Comparison of ENCODE assay signal across 8 cellular contexts in the genomic region with DNA sequence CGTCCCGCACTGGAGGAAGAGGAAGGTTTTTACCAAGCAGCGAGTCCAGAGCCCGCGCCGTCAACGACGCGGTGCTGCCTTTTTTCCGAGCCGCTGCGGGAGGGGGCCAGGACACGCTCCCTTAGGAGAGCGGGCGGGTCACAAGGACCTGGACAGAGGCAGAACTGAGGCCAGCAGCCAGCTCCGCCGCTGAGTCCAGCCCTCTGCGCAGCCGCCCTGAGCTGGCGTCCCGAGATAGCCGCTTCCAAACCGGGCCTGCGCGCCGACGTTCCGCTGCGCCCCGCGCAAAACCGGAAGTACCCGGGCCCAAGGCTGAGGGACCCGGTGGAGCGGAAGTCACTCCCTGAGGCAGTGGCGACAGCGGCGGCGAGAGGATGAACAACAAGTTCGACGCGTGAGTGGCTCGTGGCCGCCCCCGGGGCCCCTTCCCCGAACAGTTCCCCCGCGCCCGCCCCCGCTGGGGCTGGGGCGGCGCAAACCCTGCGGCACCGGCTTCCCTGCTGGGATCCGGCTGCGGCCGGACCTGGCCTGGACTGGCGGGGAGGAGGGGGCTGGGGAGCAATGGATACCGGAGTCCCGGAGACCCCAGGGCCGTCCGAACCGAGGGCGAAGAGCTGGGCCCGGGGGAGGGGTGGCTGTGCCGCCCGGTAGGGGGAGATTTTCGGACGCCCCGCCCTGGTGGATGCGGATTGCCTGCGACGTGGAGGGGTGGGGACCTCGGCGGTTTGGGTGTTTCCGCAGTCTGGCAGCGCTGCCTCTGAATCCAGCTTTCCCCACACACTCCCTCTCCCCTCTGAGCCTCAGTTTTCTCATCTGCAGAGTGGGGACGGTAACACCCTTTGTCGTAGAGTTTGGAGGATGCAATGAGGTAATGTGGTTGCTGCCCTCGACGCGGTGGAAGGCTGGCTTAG. TPM values are rescaled to one million over a fixed set of nuclear protein-coding genes. Genes with fewer than 3 reads are reported as not detected.
DNase-seq lines count a peak whose midpoint lies in the region; ATAC-seq and TF ChIP-seq lines count a peak whose summit lies in the region.

A gene with protein sequence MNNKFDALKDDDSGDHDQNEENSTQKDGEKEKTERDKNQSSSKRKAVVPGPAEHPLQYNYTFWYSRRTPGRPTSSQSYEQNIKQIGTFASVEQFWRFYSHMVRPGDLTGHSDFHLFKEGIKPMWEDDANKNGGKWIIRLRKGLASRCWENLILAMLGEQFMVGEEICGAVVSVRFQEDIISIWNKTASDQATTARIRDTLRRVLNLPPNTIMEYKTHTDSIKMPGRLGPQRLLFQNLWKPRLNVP (plus strand): TSS at position 339 of the 911 bp plus-strand sequence. CDS start 36 bp downstream, at position 375.
A gene (minus strand): TSS at position 207 of the 911 bp plus-strand sequence. CDS start 675 bp downstream, outside the sequence.

- H4K20me1 ChIP-seq in osteoblast (ENCODE audit: insufficient read depth, low read length): peaks cover 37% of the 10 kb centered on the region

- H3K4me3 ChIP-seq in NB4 (ENCODE audit: low read depth, low read length) (peak within 1 kb of the TSS; percentile 92), osteoblast (ENCODE audit: insufficient read depth, low read length) (peak within 1 kb of the TSS; percentile 86), thoracic aorta (peak within 1 kb of the TSS; percentile 94)

- H2AFZ ChIP-seq in osteoblast (ENCODE audit: low read length): peak within 1 kb of the TSS; percentile 92

- no peaks in the 10 kb centered on the region for H3K27me3 Mint-ChIP-seq in activated naive CD4-positive, alpha-beta T cell treated with anti-CD3 and anti-CD28 coated beads, Interleukin-2, amount 50 U/mL, for 24 hours

- H3K27ac ChIP-seq in osteoblast (ENCODE audit: low read depth, low read length): peak within 1 kb of the TSS; percentile 95
- H3K27ac ChIP-seq in thoracic aorta: peak within 1 kb of the TSS; percentile 98 to 99

- H3K4me1 ChIP-seq in osteoblast (ENCODE audit: insufficient read depth, low read length) (peaks cover 13% of the 10 kb centered on the region), thoracic aorta (ENCODE audit: control insufficient read depth in 1 of 2, low read depth in 2 of 2) (peaks cover 17 to 50% of the 10 kb centered on the region in 2 donors)

- H3K36me3 ChIP-seq in osteoblast (ENCODE audit: insufficient read depth, low read length): peaks cover 18% of the 10 kb centered on the region
- H3K36me3 ChIP-seq in thoracic aorta: no peaks in the 10 kb centered on the region

- H3K4me1 Mint-ChIP-seq in activated naive CD4-positive, alpha-beta T cell treated with anti-CD3 and anti-CD28 coated beads, Interleukin-2, amount 50 U/mL, for 24 hours: peaks cover 77% of the 10 kb centered on the region

- H3K27ac Mint-ChIP-seq in activated naive CD4-positive, alpha-beta T cell treated with anti-CD3 and anti-CD28 coated beads, Interleukin-2, amount 50 U/mL, for 24 hours: peak within 1 kb of the TSS; percentile 100

- peaks cover 68% of the 10 kb centered on the region for H3K79me2 ChIP-seq in osteoblast (ENCODE audit: insufficient read depth, low read length)

- ATAC-seq in HG02571 (IDR thresholded peaks at IDR 0.05; ENCODE audit: unreplicated experiment) (peak; percentile 90), thoracic aorta (ENCODE audit: insufficient number of reproducible peaks, low FRiP score, low read depth) (peak; percentile 80)

- H3K36me3 Mint-ChIP-seq in activated naive CD4-positive, alpha-beta T cell treated with anti-CD3 and anti-CD28 coated beads, Interleukin-2, amount 50 U/mL, for 24 hours: peaks cover 15% of the 10 kb centered on the region

- peak; percentile 98 for DNase-seq in GM10266 (ENCODE audit: extremely low spot score)
- peak; percentile 98 for DNase-seq in NB4 (ENCODE audit: low read depth)
- DNase-seq in SK-N-DZ (ENCODE audit: low spot score): peak; percentile 95
- DNase-seq in glomerular visceral epithelial cell (ENCODE audit: extremely low spot score): peak; percentile 95
- peak; percentile 99 for DNase-seq in osteoblast (ENCODE audit: insufficient read length, low spot score, missing footprints)
- DNase-seq in thoracic aorta (ENCODE audit: low spot score): peak; percentile 70

- peak; percentile 85 for TF ChIP-seq POLR2A in NB4 (IDR thresholded peaks at IDR 0.05; ENCODE audit: extremely low read depth, insufficient read length)

- TF ChIP-seq CTCF in GM10266 (IDR thresholded peaks at IDR 0.05; ENCODE audit: control insufficient read depth, insufficient read depth, low read depth, missing control alignments) (no peak), NB4 (IDR thresholded peaks at IDR 0.05; ENCODE audit: low read depth, low read length) (peak; percentile 6), osteoblast (IDR thresholded peaks at IDR 0.05; ENCODE audit: extremely low read depth, low read depth, low read length) (peak; percentile 14), thoracic aorta (IDR thresholded peaks at IDR 0.05) (peak; percentile 37)

- H3K27me3 ChIP-seq in osteoblast (ENCODE audit: insufficient read depth, low read length) (no peaks in the 10 kb centered on the region), thoracic aorta (replicated peaks; ENCODE audit: insufficient read depth) (no peaks in the 10 kb centered on the region)

- no peaks in the 10 kb centered on the region for H3K9me3 Mint-ChIP-seq in activated naive CD4-positive, alpha-beta T cell treated with anti-CD3 and anti-CD28 coated beads, Interleukin-2, amount 50 U/mL, for 24 hours

- peak within 1 kb of the TSS; percentile 98 for H3K4me3 Mint-ChIP-seq in activated naive CD4-positive, alpha-beta T cell treated with anti-CD3 and anti-CD28 coated beads, Interleukin-2, amount 50 U/mL, for 24 hours

- H3K4me2 ChIP-seq in osteoblast (ENCODE audit: insufficient read depth, low read length): peak within 1 kb of the TSS; percentile 96

- H3K9me3 ChIP-seq in osteoblast (ENCODE audit: low read depth, low read length) (no peaks in the 10 kb centered on the region), thoracic aorta (no peaks in the 10 kb centered on the region)

RNA-seq across cellular contexts. Expression of the first gene that starts in this region (rescaled TPM):
- 48.2 and 68.6 TPM in 2 replicates for polyA plus RNA-seq in SK-N-DZ (2014; cell fraction: cytosol; rRNA removed)
- polyA plus RNA-seq in SK-N-DZ (2014; cell fraction: nucleus; rRNA removed): 54.1 and 55.3 TPM in 2 replicates
- 70.6 and 83.7 TPM in 2 replicates for total RNA-seq in osteoblast
- total RNA-seq in thoracic aorta: 10 to 100 TPM; 42.2 to 51.1 TPM

RNA-seq across cellular contexts. Expression of the second gene that starts in this region (rescaled TPM):
- polyA plus RNA-seq in SK-N-DZ (2014; cell fraction: cytosol; rRNA removed): 28.6 and 28.8 TPM in 2 replicates
- polyA plus RNA-seq in SK-N-DZ (2014; cell fraction: nucleus; rRNA removed): 30.9 and 38.4 TPM in 2 replicates
- total RNA-seq in osteoblast (5.8 and 6.8 TPM in 2 replicates), thoracic aorta (1 to 10 TPM; 1.8 to 3.1 TPM)

Comparison
In these comparisons a context has a peak if more than half of its experiments do, and no peak if none do; other contexts are left out.
1. Peak in every context shown above with its lines: DNase-seq, ATAC-seq, H3K4me3 ChIP-seq and H3K27ac ChIP-seq.